Comparison of ENCODE assay signal across 11 cellular contexts in genomic region chr3:197854596-197855343, GRCh38.
DNase-seq lines count a peak whose midpoint lies in the region; FAIRE-seq and TF ChIP-seq lines count a peak whose summit lies in the region.
"Had no signal": no experiment of that assay in that cellular context is flagged by ENCODE, and none has a peak within 500 bp of the region (broad histone marks: within the 10 kb centered on the region; RNA-seq: fewer than 3 reads in every experiment).

No MANE protein-coding gene starts in this region.

- H4K20me1 ChIP-seq in astrocyte (ENCODE audit: insufficient read depth, low read length): peaks cover 2% of the 10 kb centered on the region

- peak; percentile 94 for FAIRE-seq in astrocyte (lab: Jason Lieb, UNC)

- H3K9me3 ChIP-seq in astrocyte (ENCODE audit: insufficient read depth, low read depth, low read length): no peaks in the 10 kb centered on the region

- H3K4me3 ChIP-seq in astrocyte (ENCODE audit: insufficient read depth, low read depth, low read length): no peak overlapping the region

- peaks cover 19% of the 10 kb centered on the region for H3K36me3 Mint-ChIP-seq in astrocyte (ENCODE audit: low read depth, unreplicated experiment)

- H3K9me3 Mint-ChIP-seq in astrocyte (ENCODE audit: unreplicated experiment): peaks cover 2% of the 10 kb centered on the region

- peaks cover 21% of the 10 kb centered on the region for H3K36me3 ChIP-seq in astrocyte (ENCODE audit: insufficient read depth, low read length)

- no peak overlapping the region for H2AFZ ChIP-seq in astrocyte (ENCODE audit: low read depth, low read length)

- peak overlapping the region; percentile 64 for H3K4me2 ChIP-seq in astrocyte (ENCODE audit: low read length)

- peak overlapping the region; percentile 66 for H3K27ac ChIP-seq in astrocyte (ENCODE audit: low read depth, low read length)
- H3K27ac ChIP-seq: 22Rv1 had no signal

- peaks cover 26% of the 10 kb centered on the region for H3K4me1 Mint-ChIP-seq in astrocyte (ENCODE audit: low read depth, unreplicated experiment)

- peaks cover 14% of the 10 kb centered on the region for H3K4me1 ChIP-seq in astrocyte (ENCODE audit: insufficient read depth, low read length)

- no peaks in the 10 kb centered on the region for H3K79me2 ChIP-seq in astrocyte (ENCODE audit: insufficient read depth, low read length)

- H3K27me3 ChIP-seq in astrocyte (ENCODE audit: insufficient read depth, low read length): no peaks in the 10 kb centered on the region

- TF ChIP-seq CTCF in astrocyte (IDR thresholded peaks at IDR 0.05; ENCODE audit: insufficient read depth, low read depth, low read length): no peak

- no peaks in the 10 kb centered on the region for H3K27me3 Mint-ChIP-seq in astrocyte (ENCODE audit: low read depth, unreplicated experiment)

- peak overlapping the region; percentile 99 for H3K27ac Mint-ChIP-seq in astrocyte (ENCODE audit: unreplicated experiment)

- H3K4me3 Mint-ChIP-seq in astrocyte (ENCODE audit: unreplicated experiment): peak overlapping the region; percentile 45

- peak overlapping the region; percentile 36 for H3K9ac ChIP-seq in astrocyte (ENCODE audit: low read length)

- peak; percentile 44 for DNase-seq in DMS53 (lab: John Stamatoyannopoulos, UW)
- no peak for DNase-seq in DMS53 treated with DMSO at 0.1 percent for 48 hours (lab: John Stamatoyannopoulos, UW; ENCODE audit: unreplicated experiment)
- DNase-seq in astrocyte (ENCODE audit: low read depth): peak; percentile 94
- DNase-seq in hepatic stellate cell (ENCODE audit: low spot score): peak; percentile 85
- DNase-seq in smooth muscle cell of the brain vasculature (ENCODE audit: low read depth, low spot score): peak; percentile 82
- DNase-seq in NCI-H1694 treated with DMSO at 0.1 percent for 48 hours (lab: John Stamatoyannopoulos, UW): no peak
- DNase-seq in nucleus accumbens (lab: John Stamatoyannopoulos, UW): no peak
- no peak for DNase-seq in RPMI8226
- DNase-seq: activated gamma-delta T cell, occipital lobe had no signal

Comparison
In these comparisons a context has a peak if more than half of its experiments do, and no peak if none do; other contexts are left out.
1. DNase-seq: peak in DMS53 (single experiment), astrocyte (single experiment), hepatic stellate cell (single experiment) and smooth muscle cell of the brain vasculature (single experiment); none in DMS53 treated with DMSO at 0.1 percent for 48 hours (single experiment), NCI-H1694 treated with DMSO at 0.1 percent for 48 hours (single experiment), nucleus accumbens (0 of 56) and RPMI8226 (single experiment).